1 cellular context compared by ENCODE assay signal in the genomic region with DNA sequence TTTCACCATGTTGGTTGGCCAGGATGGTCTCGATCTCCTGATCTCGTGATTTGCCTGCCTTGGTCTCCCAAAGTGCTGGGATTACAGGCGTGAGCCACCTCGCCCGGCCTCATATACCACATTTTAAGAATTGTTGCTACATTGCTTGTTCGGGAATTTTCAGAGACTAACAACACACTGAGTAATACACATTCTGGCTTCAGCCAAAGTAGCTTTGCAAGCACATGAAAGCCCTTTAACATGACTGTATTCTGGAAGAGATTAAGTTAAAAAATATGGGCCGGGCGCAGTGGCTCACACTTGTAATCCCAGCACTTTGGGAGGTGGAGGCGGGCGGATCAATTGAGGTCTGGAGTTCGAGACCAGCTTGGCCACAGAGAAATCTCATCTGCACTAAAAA.
TF ChIP-seq lines count a peak whose summit lies in the region.

No MANE protein-coding gene starts in this region.

TF ChIP-seq in A549, 52 proteins besides CTCF, POLR2A, EP300 and RAD21 (continued from another document):
- no peak for TF ChIP-seq SREBF2 (IDR thresholded peaks at IDR 0.05)
